8 cellular contexts compared by ENCODE assay signal in the genomic region with DNA sequence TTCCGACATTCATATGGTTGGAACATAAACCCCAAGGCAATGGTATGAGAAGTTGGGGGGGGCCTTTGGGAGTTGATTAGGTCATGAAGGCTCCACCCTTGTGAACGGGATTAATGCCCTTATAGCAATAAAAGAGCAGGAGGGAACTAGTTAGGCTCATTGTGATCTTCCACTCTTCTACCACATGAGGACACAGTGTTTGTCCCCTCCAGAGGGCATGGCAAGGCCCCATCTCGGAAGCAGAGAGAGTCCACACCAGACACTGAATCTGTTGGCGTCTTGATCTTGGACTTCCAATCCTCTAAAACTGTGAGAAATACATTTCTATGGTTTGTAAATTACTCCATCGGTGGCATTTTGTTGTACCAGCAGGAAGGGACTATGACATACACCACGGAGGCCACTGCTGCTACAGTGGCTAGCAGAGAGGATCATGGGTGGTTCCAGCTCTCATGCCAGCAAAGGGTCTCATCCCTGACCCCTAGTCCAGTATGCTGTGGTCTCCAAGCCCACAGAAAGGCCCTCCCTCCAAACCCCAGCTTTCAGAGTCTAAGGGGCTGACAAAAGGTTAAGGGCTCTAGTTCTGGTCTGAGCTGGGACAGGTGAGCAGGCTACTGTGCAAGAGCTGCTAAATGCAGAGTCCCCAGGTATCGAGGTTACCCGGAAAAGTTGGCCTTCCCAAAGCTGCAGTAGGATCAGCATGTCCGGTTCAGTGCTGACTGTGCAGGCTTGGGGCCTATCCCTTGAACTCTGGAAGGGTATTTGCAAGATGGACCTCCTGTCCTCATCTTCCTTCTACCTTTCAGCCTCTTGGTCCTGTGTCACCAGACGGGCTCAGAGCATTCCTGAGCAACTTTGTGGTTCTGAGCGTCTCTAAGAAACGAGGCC. TPM values are rescaled to one million over a fixed set of nuclear protein-coding genes. Genes with fewer than 3 reads are reported as not detected.
DNase-seq lines count a peak whose midpoint lies in the region; ATAC-seq lines count a peak whose summit lies in the region.
"Had no signal": no experiment of that assay in that cellular context is flagged by ENCODE, and none has a peak within 500 bp of the region (broad histone marks: within the 10 kb centered on the region; RNA-seq: fewer than 3 reads in every experiment).

No MANE protein-coding gene starts in this region.

- intact Hi-C loops in activated T-helper 1 cell treated with anti-CD3 and anti-CD28 coated beads, Interleukin-12 subunit alpha, Interleukin-12 subunit beta, Interleukin-2, Interleukin-4 antibody, amounts not matched to agents 30 ng/mL and 10 ng/mL and 1 ng/mL, durations not matched to agents 14 hours and 24 hours and 36 hours (cut with micrococcal nuclease): no loop called here

- H3K4me3 Mint-ChIP-seq in IgD-negative memory B cell: peak overlapping the region in 3 of 4 donors; percentile 73 to 88 (median 86)
- peak overlapping the region; percentile 15 for H3K4me3 Mint-ChIP-seq in activated T-helper 1 cell treated with anti-CD3 and anti-CD28 coated beads, Interleukin-12 subunit alpha, Interleukin-12 subunit beta, Interleukin-2, Interleukin-4 antibody, amounts not matched to agents 30 ng/mL and 10 ng/mL and 1 ng/mL, durations not matched to agents 14 hours and 24 hours and 36 hours
- H3K4me3 Mint-ChIP-seq in stimulated activated naive CD8-positive, alpha-beta T cell treated with anti-CD3 and anti-CD28 coated beads, Interleukin-15, amount 100 ng/mL, for 72 hours: peak overlapping the region; percentile 34 to 81

- peak overlapping the region; percentile 88 for H3K27ac ChIP-seq in layer of hippocampus (ENCODE audit: low read depth, low read length)

- peak; percentile 20 for ATAC-seq in stimulated activated naive CD8-positive, alpha-beta T cell treated with anti-CD3 and anti-CD28 coated beads, Interleukin-15, amount 100 ng/mL, for 72 hours
- no peak for ATAC-seq in GM18502 (IDR thresholded peaks at IDR 0.05; ENCODE audit: poor library complexity, unreplicated experiment)

- H3K9me3 Mint-ChIP-seq in IgD-negative memory B cell: no peaks in the 10 kb centered on the region
- H3K9me3 Mint-ChIP-seq in activated T-helper 1 cell treated with anti-CD3 and anti-CD28 coated beads, Interleukin-12 subunit alpha, Interleukin-12 subunit beta, Interleukin-2, Interleukin-4 antibody, amounts not matched to agents 30 ng/mL and 10 ng/mL and 1 ng/mL, durations not matched to agents 14 hours and 24 hours and 36 hours: no peaks in the 10 kb centered on the region
- no peaks in the 10 kb centered on the region for H3K9me3 Mint-ChIP-seq in stimulated activated naive CD8-positive, alpha-beta T cell treated with anti-CD3 and anti-CD28 coated beads, Interleukin-15, amount 100 ng/mL, for 72 hours

- no peaks in the 10 kb centered on the region for H3K27me3 Mint-ChIP-seq in IgD-negative memory B cell
- H3K27me3 Mint-ChIP-seq in activated T-helper 1 cell treated with anti-CD3 and anti-CD28 coated beads, Interleukin-12 subunit alpha, Interleukin-12 subunit beta, Interleukin-2, Interleukin-4 antibody, amounts not matched to agents 30 ng/mL and 10 ng/mL and 1 ng/mL, durations not matched to agents 14 hours and 24 hours and 36 hours (ENCODE audit: insufficient read depth): no peaks in the 10 kb centered on the region
- H3K27me3 Mint-ChIP-seq in stimulated activated naive CD8-positive, alpha-beta T cell treated with anti-CD3 and anti-CD28 coated beads, Interleukin-15, amount 100 ng/mL, for 72 hours: no peaks in the 10 kb centered on the region

- H3K36me3 Mint-ChIP-seq in IgD-negative memory B cell: peaks cover 2% of the 10 kb centered on the region
- peaks cover 69% of the 10 kb centered on the region for H3K36me3 Mint-ChIP-seq in activated T-helper 1 cell treated with anti-CD3 and anti-CD28 coated beads, Interleukin-12 subunit alpha, Interleukin-12 subunit beta, Interleukin-2, Interleukin-4 antibody, amounts not matched to agents 30 ng/mL and 10 ng/mL and 1 ng/mL, durations not matched to agents 14 hours and 24 hours and 36 hours (ENCODE audit: low read depth)

- peak overlapping the region; percentile 90 to 97 (median 94) for H3K27ac Mint-ChIP-seq in IgD-negative memory B cell
- H3K27ac Mint-ChIP-seq in activated T-helper 1 cell treated with anti-CD3 and anti-CD28 coated beads, Interleukin-12 subunit alpha, Interleukin-12 subunit beta, Interleukin-2, Interleukin-4 antibody, amounts not matched to agents 30 ng/mL and 10 ng/mL and 1 ng/mL, durations not matched to agents 14 hours and 24 hours and 36 hours: peak overlapping the region; percentile 83
- H3K27ac Mint-ChIP-seq in stimulated activated naive CD8-positive, alpha-beta T cell treated with anti-CD3 and anti-CD28 coated beads, Interleukin-15, amount 100 ng/mL, for 72 hours: peak overlapping the region; percentile 92 to 97

- no peak for DNase-seq in activated T-helper 1 cell treated with anti-CD3 and anti-CD28 coated beads, Interleukin-12 subunit alpha, Interleukin-12 subunit beta, Interleukin-2, Interleukin-4 antibody, amounts not matched to agents 30 ng/mL and 10 ng/mL and 1 ng/mL, durations not matched to agents 14 hours and 24 hours and 36 hours (ENCODE audit: low spot score)
- DNase-seq in stimulated activated naive CD8-positive, alpha-beta T cell treated with anti-CD3 and anti-CD28 coated beads, Interleukin-15, amount 100 ng/mL, for 72 hours: peak; percentile 50 to 57
- DNase-seq in HuH-7.5 (ENCODE audit: low spot score) (no peak), NCI-H446 (lab: John Stamatoyannopoulos, UW) (no peak)

- peaks cover 34 to 66% (median 58%) of the 10 kb centered on the region in 3 donors for H3K4me1 Mint-ChIP-seq in IgD-negative memory B cell
- H3K4me1 Mint-ChIP-seq in activated T-helper 1 cell treated with anti-CD3 and anti-CD28 coated beads, Interleukin-12 subunit alpha, Interleukin-12 subunit beta, Interleukin-2, Interleukin-4 antibody, amounts not matched to agents 30 ng/mL and 10 ng/mL and 1 ng/mL, durations not matched to agents 14 hours and 24 hours and 36 hours (ENCODE audit: low read depth): peaks cover 91% of the 10 kb centered on the region
- H3K4me1 Mint-ChIP-seq in stimulated activated naive CD8-positive, alpha-beta T cell treated with anti-CD3 and anti-CD28 coated beads, Interleukin-15, amount 100 ng/mL, for 72 hours: peaks cover 100% of the 10 kb centered on the region

- no peaks in the 10 kb centered on the region for H3K27me3 ChIP-seq in layer of hippocampus (ENCODE audit: control insufficient read depth, insufficient read depth, low read length)

RNA-seq across cellular contexts. Expression of a gene that starts 12.2 kb away (rescaled TPM):
- 257 TPM for polyA plus RNA-seq in IgD-negative memory B cell
- total RNA-seq in activated T-helper 1 cell treated with anti-CD3 and anti-CD28 coated beads, Interleukin-12 subunit alpha, Interleukin-12 subunit beta, Interleukin-2, Interleukin-4 antibody, amounts not matched to agents 30 ng/mL and 10 ng/mL and 1 ng/mL, durations not matched to agents 14 hours and 24 hours and 36 hours: 165 and 166 TPM in 2 replicates

RNA-seq across cellular contexts. Expression of a gene that starts 51.6 kb away (rescaled TPM):
- not detected for polyA plus RNA-seq in IgD-negative memory B cell
- 14.5 and 15.5 TPM in 2 replicates for total RNA-seq in activated T-helper 1 cell treated with anti-CD3 and anti-CD28 coated beads, Interleukin-12 subunit alpha, Interleukin-12 subunit beta, Interleukin-2, Interleukin-4 antibody, amounts not matched to agents 30 ng/mL and 10 ng/mL and 1 ng/mL, durations not matched to agents 14 hours and 24 hours and 36 hours
- total RNA-seq: dermis microvascular lymphatic vessel endothelial cell had no signal

Comparison
In these comparisons a context has a peak if more than half of its experiments do, and no peak if none do; other contexts are left out.
1. H3K4me3 Mint-ChIP-seq: peak in every context shown above with its lines; median percentile 86 in IgD-negative memory B cell; 58 in stimulated activated naive CD8-positive, alpha-beta T cell treated with anti-CD3 and anti-CD28 coated beads, Interleukin-15, amount 100 ng/mL, for 72 hours; 15 in activated T-helper 1 cell treated with anti-CD3 and anti-CD28 coated beads, Interleukin-12 subunit alpha, Interleukin-12 subunit beta, Interleukin-2, Interleukin-4 antibody, amounts not matched to agents 30 ng/mL and 10 ng/mL and 1 ng/mL, durations not matched to agents 14 hours and 24 hours and 36 hours.
2. DNase-seq: peak in stimulated activated naive CD8-positive, alpha-beta T cell treated with anti-CD3 and anti-CD28 coated beads, Interleukin-15, amount 100 ng/mL, for 72 hours (2 of 2); none in activated T-helper 1 cell treated with anti-CD3 and anti-CD28 coated beads, Interleukin-12 subunit alpha, Interleukin-12 subunit beta, Interleukin-2, Interleukin-4 antibody, amounts not matched to agents 30 ng/mL and 10 ng/mL and 1 ng/mL, durations not matched to agents 14 hours and 24 hours and 36 hours (single experiment), HuH-7.5 (single experiment) and NCI-H446 (0 of 2).
3. Peak in every context shown above with its lines, with median percentiles within 50 percentile points of each other: H3K27ac Mint-ChIP-seq.